ENCODE assay signal across 23 cellular contexts in the genomic region with DNA sequence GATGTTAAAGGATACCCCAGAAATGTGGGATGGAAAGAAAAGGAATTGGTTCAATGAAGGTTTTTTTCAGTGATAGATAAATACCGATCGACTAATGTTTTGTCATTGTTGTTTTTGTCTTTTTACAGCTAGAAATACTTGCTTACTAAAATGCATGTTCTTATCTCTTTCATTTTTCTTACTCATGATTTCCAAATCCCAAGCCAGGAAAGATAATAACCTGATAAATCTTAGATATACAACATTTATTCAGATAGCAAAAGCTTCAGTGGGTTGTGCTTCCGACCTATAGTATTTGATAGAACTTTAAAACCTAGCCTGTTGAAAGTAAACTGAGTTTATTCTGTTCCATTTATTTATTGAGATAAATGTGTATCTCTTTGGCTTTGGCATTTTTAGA.
DNase-seq lines count a peak whose midpoint lies in the region; ATAC-seq, FAIRE-seq and TF ChIP-seq lines count a peak whose summit lies in the region.
"Had no signal": no experiment of that assay in that cellular context is flagged by ENCODE, and none has a peak within 500 bp of the region (broad histone marks: within the 10 kb centered on the region; RNA-seq: fewer than 3 reads in every experiment).

No MANE protein-coding gene starts in this region.

- in situ Hi-C loops in IMR-90 (cut with MboI; ENCODE audit: low sequenced_read_pairs): no loop called here

- no peak overlapping the region for H3K14ac ChIP-seq in IMR-90 (replicated peaks; ENCODE audit: low read depth, low read length)

- H4K20me1 ChIP-seq in IMR-90 (ENCODE audit: insufficient read depth, low read length): no peaks in the 10 kb centered on the region
- H4K20me1 ChIP-seq in endothelial cell of umbilical vein (replicated peaks; ENCODE audit: control insufficient read depth, extremely low read depth, insufficient read depth, low read length): no peaks in the 10 kb centered on the region
- H4K20me1 ChIP-seq: BLaER1 had no signal

- ATAC-seq in IMR-90 (ENCODE audit: low read depth) (no peak), HG03280 (IDR thresholded peaks at IDR 0.05; ENCODE audit: unreplicated experiment) (no peak)
- ATAC-seq: CD8-positive, alpha-beta T cell; GM23338 had no signal

- WGBS in IMR-90 (ENCODE audit: extremely low coverage in 2 of 2, insufficient read length in 1 of 2), 2 experiments: no CpG with 5 or more reads among the region's 3 CpGs
- 57% methylated on average over 3 of the region's 3 CpGs for WGBS in suprapubic skin

- no peak for TF ChIP-seq CTCF in IMR-90 (conservative IDR thresholded peaks at IDR 0.05; ENCODE audit: low read depth, low read length)
- TF ChIP-seq CTCF in endothelial cell of umbilical vein (IDR thresholded peaks at IDR 0.05; ENCODE audit: extremely low read depth in 1 of 2, insufficient read depth in 1 of 2, low read depth in 1 of 2, low read length in 2 of 2): no peak
- no peak for TF ChIP-seq CTCF in suprapubic skin (IDR thresholded peaks at IDR 0.05)

- no peak overlapping the region for H2AK9ac ChIP-seq in IMR-90 (replicated peaks; ENCODE audit: low read depth, low read length, poor library complexity)

- dilution Hi-C loops in IMR-90 (cut with HindIII; ENCODE audit: low sequenced_read_pairs, unreplicated experiment): no loop called here
- dilution Hi-C loops in endothelial cell of umbilical vein (cut with MboI; ENCODE audit: extremely low pct_ligation_motif_present, low sequenced_read_pairs): loop anchor here (25.0 kb wide), 2 partner anchors 110 to 190 kb away; a partner anchor contains a TSS

- H3K36me3 ChIP-seq in IMR-90 (ENCODE audit: control insufficient read depth, insufficient read depth, low read length) (no peaks in the 10 kb centered on the region), endothelial cell of umbilical vein (ENCODE audit: control insufficient read depth in 2 of 2, extremely low read depth in 1 of 2, insufficient read depth in 2 of 2, low read length in 2 of 2) (no peaks in the 10 kb centered on the region), suprapubic skin (no peaks in the 10 kb centered on the region)
- H3K36me3 ChIP-seq: BLaER1, HAP-1 had no signal

- H3K23ac ChIP-seq in IMR-90 (ENCODE audit: low read depth, low read length): no peak overlapping the region

- no peak overlapping the region for H4K91ac ChIP-seq in IMR-90 (ENCODE audit: insufficient read depth, low read depth, low read length)

- H3K9ac ChIP-seq in IMR-90 (ENCODE audit: low read depth, low read length) (no peak overlapping the region), endothelial cell of umbilical vein (replicated peaks; ENCODE audit: extremely low read depth, insufficient read depth, low read length) (no peak overlapping the region)
- H3K9ac ChIP-seq: BLaER1 had no signal

- H3K9me1 ChIP-seq in IMR-90 (ENCODE audit: insufficient read depth, low read length): no peaks in the 10 kb centered on the region
- H3K9me1 ChIP-seq in endothelial cell of umbilical vein (replicated peaks; ENCODE audit: control insufficient read depth, extremely low read depth, insufficient read depth, low read length): no peaks in the 10 kb centered on the region

- no peak overlapping the region for H4K5ac ChIP-seq in IMR-90 (ENCODE audit: low read depth, low read length)

- DNase-seq in IMR-90 (peak; percentile 10), amniotic epithelial cell (ENCODE audit: low read depth) (peak; percentile 74), endothelial cell of umbilical vein (ENCODE audit: low read depth, low spot score) (no peak), iris pigment epithelial cell (ENCODE audit: low read depth) (peak; percentile 7), suprapubic skin (ENCODE audit: low spot score in 2 of 2) (no peak)
- DNase-seq in activated CD4-positive, alpha-beta T cell treated with anti-CD3 and anti-CD28 coated beads for 4 hours: no peak
- DNase-seq: Caco-2; CD4-positive, CD25-positive, alpha-beta regulatory T cell; CD8-positive, alpha-beta T cell; DMS153; DND-41; HFFc6 had no signal

- no peak overlapping the region for H3K27ac ChIP-seq in IMR-90 (ENCODE audit: insufficient read depth, low read length)
- no peak overlapping the region for H3K27ac ChIP-seq in endothelial cell of umbilical vein (ENCODE audit: insufficient read depth, low read depth, low read length)
- no peak overlapping the region for H3K27ac ChIP-seq in suprapubic skin
- H3K27ac ChIP-seq: 22Rv1, BLaER1, C4-2B had no signal

- H3K79me1 ChIP-seq in IMR-90 (ENCODE audit: low read depth in 1 of 2, low read length in 2 of 2): no peaks in the 10 kb centered on the region

- no peaks in the 10 kb centered on the region for H3K27me3 ChIP-seq in IMR-90 (ENCODE audit: control insufficient read depth, insufficient read depth, low read length)
- H3K27me3 ChIP-seq in endothelial cell of umbilical vein (ENCODE audit: control insufficient read depth in 2 of 2, insufficient read depth in 2 of 2, low read length in 2 of 2): no peaks in the 10 kb centered on the region
- H3K27me3 ChIP-seq in suprapubic skin: no peaks in the 10 kb centered on the region
- H3K27me3 ChIP-seq: BLaER1 had no signal

- H2BK20ac ChIP-seq in IMR-90 (ENCODE audit: low read depth, low read length): no peak overlapping the region

- no peak overlapping the region for H4K8ac ChIP-seq in IMR-90 (ENCODE audit: low read depth in 2 of 2, low read length in 2 of 2)

- H3K79me2 ChIP-seq in endothelial cell of umbilical vein (ENCODE audit: control insufficient read depth, insufficient read depth, low read length): no peaks in the 10 kb centered on the region

- peaks cover 2% of the 10 kb centered on the region; the same call in 1 of the 2 replicates for H3K4me1 ChIP-seq in IMR-90 (ENCODE audit: control insufficient read depth, insufficient read depth, low read length)
- H3K4me1 ChIP-seq in endothelial cell of umbilical vein (ENCODE audit: control insufficient read depth, extremely low read depth, insufficient read depth, low read length): peaks cover 30% of the 10 kb centered on the region
- peaks cover 16% of the 10 kb centered on the region for H3K4me1 ChIP-seq in suprapubic skin
- H3K4me1 ChIP-seq: HAP-1 had no signal

- TF ChIP-seq EP300 in suprapubic skin (IDR thresholded peaks at IDR 0.05): no peak

- H3K4me3 ChIP-seq in IMR-90 (ENCODE audit: insufficient read depth, low read depth, low read length): no peak overlapping the region
- no peak overlapping the region for H3K4me3 ChIP-seq in endothelial cell of umbilical vein (replicated peaks in 1 of 3; ENCODE audit: insufficient read depth in 1 of 3, low read depth in 1 of 3, low read length in 3 of 3)
- H3K4me3 ChIP-seq in suprapubic skin: no peak overlapping the region
- H3K4me3 ChIP-seq: BLaER1, GM23338, HAP-1 had no signal

- no peak for TF ChIP-seq RAD21 in IMR-90 (IDR thresholded peaks at IDR 0.05; ENCODE audit: low read length)

- no peak for TF ChIP-seq POLR2A in IMR-90 (IDR thresholded peaks at IDR 0.05; ENCODE audit: low read depth, low read length)
- TF ChIP-seq POLR2A in endothelial cell of umbilical vein (IDR thresholded peaks at IDR 0.05; ENCODE audit: low read depth, low read length): no peak
- TF ChIP-seq POLR2A in suprapubic skin (IDR thresholded peaks at IDR 0.05): no peak

- no peak overlapping the region for H3K56ac ChIP-seq in IMR-90 (ENCODE audit: extremely low read depth, insufficient read depth, low read length)

- no peaks in the 10 kb centered on the region for H3K9me3 ChIP-seq in IMR-90 (ENCODE audit: control insufficient read depth, insufficient read depth, low read length)
- H3K9me3 ChIP-seq in endothelial cell of umbilical vein (replicated peaks; ENCODE audit: control insufficient read depth, insufficient read depth, low read length): no peaks in the 10 kb centered on the region
- no peaks in the 10 kb centered on the region for H3K9me3 ChIP-seq in suprapubic skin
- H3K9me3 ChIP-seq: BLaER1, Caco-2, HAP-1 had no signal

- H2AK5ac ChIP-seq in IMR-90 (ENCODE audit: low read depth, low read length): no peak overlapping the region

- no peak overlapping the region for H2AFZ ChIP-seq in IMR-90 (replicated peaks; ENCODE audit: low read length, poor library complexity)
- H2AFZ ChIP-seq in endothelial cell of umbilical vein (ENCODE audit: low read depth, low read length): peak overlapping the region; percentile 40
- H2AFZ ChIP-seq: GM23338 had no signal

- no peak overlapping the region for H2BK5ac ChIP-seq in IMR-90 (ENCODE audit: low read depth, low read length, poor library complexity, severe bottlenecking)

- no peak overlapping the region; the same call in 2 of the 3 replicates for H2BK15ac ChIP-seq in IMR-90 (ENCODE audit: low read depth, low read length)

- no peak overlapping the region for H2BK120ac ChIP-seq in IMR-90 (ENCODE audit: low read depth, low read length)

- intact Hi-C loops in IMR-90 (cut with micrococcal nuclease): no loop called here
- intact Hi-C loops in endothelial cell of umbilical vein (cut with micrococcal nuclease): no loop called here

- H3K4me2 ChIP-seq in IMR-90 (ENCODE audit: low read depth, low read length) (no peak overlapping the region), endothelial cell of umbilical vein (ENCODE audit: insufficient read depth, low read length) (peak overlapping the region; percentile 21)
- H3K4me2 ChIP-seq: BLaER1, GM23338 had no signal

- no peak for FAIRE-seq in endothelial cell of umbilical vein (lab: Jason Lieb, UNC)
- FAIRE-seq: A204.1, G401.6, GM12892, GM19239, H54 had no signal

- H3K18ac ChIP-seq in IMR-90 (ENCODE audit: low read depth, low read length): no peak overlapping the region

- CTCF ChIA-PET in IMR-90 (lab: Yijun Ruan, JAX): no interaction called here
- CTCF ChIA-PET in endothelial cell of umbilical vein (lab: Charles Lee): interaction anchor here (1.4 kb wide), 1 partner anchor 13 kb away, joined by 5 read pairs; no protein-coding TSS in a partner anchor

- POLR2A ChIA-PET in IMR-90 (lab: Charles Lee; ENCODE audit: unreplicated experiment) (no interaction called here), endothelial cell of umbilical vein (lab: Charles Lee) (no interaction called here)

- H3K4ac ChIP-seq in IMR-90 (ENCODE audit: low read depth, low read length): no peak overlapping the region

- BruUV-seq in IMR-90 (replicated peaks; lab: Mats Ljungman, UMichigan) (no TSS peak), endothelial cell of umbilical vein (replicated peaks; lab: Mats Ljungman, UMichigan) (no TSS peak)

TF ChIP-seq in IMR-90, 13 proteins besides CTCF, POLR2A, EP300 and RAD21 (continues in another document):
- TF ChIP-seq MAZ (IDR thresholded peaks at IDR 0.05; ENCODE audit: borderline replicate concordance, low read depth, low read length) (no peak), CEBPB (IDR thresholded peaks at IDR 0.05; ENCODE audit: low read depth, low read length) (no peak)

TF ChIP-seq in endothelial cell of umbilical vein, 7 proteins besides CTCF, POLR2A, EP300 and RAD21:
- TF ChIP-seq EZH2 (IDR thresholded peaks at IDR 0.05; ENCODE audit: borderline replicate concordance, low read depth, low read length, severe bottlenecking) (no peak), GATA2 (IDR thresholded peaks at IDR 0.05; ENCODE audit: insufficient read depth, insufficient read length, low read depth, low read length) (peak; percentile 65)
TF ChIP-seq in endothelial cell of umbilical vein: peak in this region for 1.

Comparison
In these comparisons a context has a peak if more than half of its experiments do, and no peak if none do; other contexts are left out.
1. DNase-seq: peak in IMR-90 (single experiment), amniotic epithelial cell (single experiment) and iris pigment epithelial cell (single experiment); none in endothelial cell of umbilical vein (single experiment), suprapubic skin (0 of 2) and activated CD4-positive, alpha-beta T cell treated with anti-CD3 and anti-CD28 coated beads for 4 hours (0 of 2).